In genomic region chr20:35297153-35297552, GRCh38 we compare ENCODE assay signal across 1 cellular context.
TF ChIP-seq lines count a peak whose summit lies in the region.

No MANE protein-coding gene starts in this region.

TF ChIP-seq in IMR-90, 13 proteins besides CTCF, POLR2A, EP300 and RAD21:
- TF ChIP-seq CEBPB (IDR thresholded peaks at IDR 0.05; ENCODE audit: low read depth, low read length): no peak
- no peak for TF ChIP-seq RCOR1 (IDR thresholded peaks at IDR 0.05; ENCODE audit: insufficient replicate concordance, low read length)
- no peak for TF ChIP-seq CHD1 (IDR thresholded peaks at IDR 0.05; ENCODE audit: low read depth, low read length)
- no peak for TF ChIP-seq USF2 (IDR thresholded peaks at IDR 0.05; ENCODE audit: low read depth, low read length)
- TF ChIP-seq NFE2L2 (IDR thresholded peaks at IDR 0.05; ENCODE audit: low read depth, low read length): no peak
- TF ChIP-seq MXI1 (IDR thresholded peaks at IDR 0.05; ENCODE audit: borderline replicate concordance, low read depth, low read length): no peak
- TF ChIP-seq RFX5 (IDR thresholded peaks at IDR 0.05; ENCODE audit: low read depth, low read length): no peak
- no peak for TF ChIP-seq MAFK (IDR thresholded peaks at IDR 0.05; ENCODE audit: low read depth, low read length)
- no peak for TF ChIP-seq SMC3 (IDR thresholded peaks at IDR 0.05; ENCODE audit: low read depth, low read length)
